In the genomic region with DNA sequence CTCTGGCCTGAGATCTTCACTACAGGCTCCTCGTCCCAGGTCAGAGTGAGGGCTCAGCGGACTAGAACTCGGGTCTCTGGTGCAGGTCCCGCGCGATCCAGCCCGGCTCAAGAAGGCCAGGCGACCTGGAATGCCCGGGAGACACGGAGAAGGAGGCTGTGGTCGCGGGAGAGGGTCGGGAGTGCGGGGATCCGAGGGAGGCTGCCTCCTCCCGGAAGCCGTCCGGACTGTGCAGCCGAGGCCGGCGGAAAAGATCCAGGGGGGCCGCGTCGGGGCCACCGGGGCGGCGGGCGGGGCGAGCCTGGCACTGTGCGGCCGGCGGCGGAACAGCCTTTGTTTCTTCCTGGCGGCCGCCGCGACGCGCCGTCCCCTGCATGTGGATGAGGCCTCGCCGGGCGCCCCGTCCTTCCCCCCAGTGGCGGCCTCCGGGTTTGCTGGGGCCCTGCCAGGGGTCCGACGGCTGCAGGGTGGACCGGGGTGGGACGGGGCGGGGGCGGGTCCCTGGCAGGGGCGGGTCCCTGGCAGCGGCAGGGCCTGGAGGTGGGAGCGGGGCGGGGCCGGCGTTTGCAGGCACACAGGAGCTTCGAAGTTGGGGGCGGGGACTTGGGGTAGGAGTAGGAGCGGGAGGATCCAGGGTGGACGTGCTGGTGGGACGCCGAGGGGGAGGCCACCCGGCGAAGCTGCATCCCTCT, we compare ENCODE assay signal across 9 cellular contexts. TPM values are rescaled to one million over a fixed set of nuclear protein-coding genes. Genes with fewer than 3 reads are reported as not detected.
DNase-seq lines count a peak whose midpoint lies in the region; ATAC-seq, FAIRE-seq and TF ChIP-seq lines count a peak whose summit lies in the region.
"Had no signal": no experiment of that assay in that cellular context is flagged by ENCODE, and none has a peak within 500 bp of the region (broad histone marks: within the 10 kb centered on the region; RNA-seq: fewer than 3 reads in every experiment).

No MANE protein-coding gene starts in this region.

- H3K9ac ChIP-seq in astrocyte (ENCODE audit: low read length), result no peak overlapping the region

- peak overlapping the region; percentile 62 for H3K4me3 Mint-ChIP-seq in astrocyte (ENCODE audit: unreplicated experiment)

- H3K4me1 ChIP-seq in right atrium auricular region (peaks cover 0 to 17% of the 10 kb centered on the region in 2 donors), astrocyte (ENCODE audit: insufficient read depth, low read length) (no peaks in the 10 kb centered on the region), lower lobe of right lung (peaks cover 5% of the 10 kb centered on the region)

- H3K4me3 ChIP-seq in right atrium auricular region (peak overlapping the region in 1 of 2 donors; percentile 15), astrocyte (ENCODE audit: insufficient read depth, low read depth, low read length) (no peak overlapping the region), lower lobe of right lung (peak overlapping the region; percentile 45)

- no peaks in the 10 kb centered on the region for H3K36me3 ChIP-seq in right atrium auricular region
- no peaks in the 10 kb centered on the region for H3K36me3 ChIP-seq in astrocyte (ENCODE audit: insufficient read depth, low read length)
- H3K36me3 ChIP-seq in lower lobe of right lung, result no peaks in the 10 kb centered on the region

- H3K27ac ChIP-seq in right atrium auricular region, result no peak overlapping the region
- no peak overlapping the region for H3K27ac ChIP-seq in astrocyte (ENCODE audit: low read depth, low read length)
- H3K27ac ChIP-seq in lower lobe of right lung, result peak overlapping the region; percentile 36
- no peak overlapping the region for H3K27ac ChIP-seq in RWPE1

- H3K79me2 ChIP-seq in astrocyte (ENCODE audit: insufficient read depth, low read length), result no peaks in the 10 kb centered on the region

- peaks cover 27% of the 10 kb centered on the region for H3K9me3 Mint-ChIP-seq in astrocyte (ENCODE audit: unreplicated experiment)

- peaks cover 10% of the 10 kb centered on the region for H4K20me1 ChIP-seq in astrocyte (ENCODE audit: insufficient read depth, low read length)

- H2AFZ ChIP-seq in astrocyte (ENCODE audit: low read depth, low read length), result no peak overlapping the region

- H3K27ac Mint-ChIP-seq in astrocyte (ENCODE audit: unreplicated experiment), result peak overlapping the region; percentile 80

- intact Hi-C loops in Right ventricle myocardium inferior (cut with DNase I) (no loop called here), lower lobe of right lung (cut with DNase I) (no loop called here)

- CTCF ChIA-PET in RWPE1 (lab: Yijun Ruan, JAX), result interaction anchor here (0.6 to 1.2 kb wide), 3 partner anchors 15 to 179 kb away, joined by 3 to 4 read pairs (median 3); no protein-coding TSS in a partner anchor

- POLR2A ChIA-PET in RWPE1 (lab: Yijun Ruan, JAX; ENCODE audit: low non-redundant PET), result no interaction called here

- H3K4me1 Mint-ChIP-seq in astrocyte (ENCODE audit: low read depth, unreplicated experiment), result peaks cover 3% of the 10 kb centered on the region

- TF ChIP-seq CTCF in right atrium auricular region (IDR thresholded peaks at IDR 0.05), result no peak
- TF ChIP-seq CTCF in astrocyte (IDR thresholded peaks at IDR 0.05; ENCODE audit: insufficient read depth, low read depth, low read length), result no peak
- TF ChIP-seq CTCF in lower lobe of right lung (IDR thresholded peaks at IDR 0.05), result no peak
- no peak for TF ChIP-seq CTCF in RWPE1 (conservative IDR thresholded peaks at IDR 0.05; ENCODE audit: low read depth)

- FAIRE-seq in astrocyte (lab: Jason Lieb, UNC) (no peak), urothelium cell line (lab: Jason Lieb, UNC) (no peak)

- H3K27me3 Mint-ChIP-seq in astrocyte (ENCODE audit: low read depth, unreplicated experiment), result peaks cover 60% of the 10 kb centered on the region

- H3K9me3 ChIP-seq in right atrium auricular region (peaks cover 0 to 30% of the 10 kb centered on the region in 2 donors), astrocyte (ENCODE audit: insufficient read depth, low read depth, low read length) (peaks cover 4% of the 10 kb centered on the region), lower lobe of right lung (peaks cover 13% of the 10 kb centered on the region)

- peaks cover 4% of the 10 kb centered on the region for H3K36me3 Mint-ChIP-seq in astrocyte (ENCODE audit: low read depth, unreplicated experiment)

- peak overlapping the region; percentile 30 for H3K4me2 ChIP-seq in astrocyte (ENCODE audit: low read length)

- DNase-seq in Right ventricle myocardium inferior (ENCODE audit: missing footprints) (peak; percentile 79), right atrium auricular region (ENCODE audit: low spot score) (no peak), astrocyte (ENCODE audit: low read depth) (no peak), lower lobe of right lung (peak; percentile 79), urothelium cell line (ENCODE audit: low spot score) (peak; percentile 94), dermis blood vessel endothelial cell (no peak), HPDE6-E6E7 (ENCODE audit: extremely low spot score) (no peak), RWPE1 (ENCODE audit: low spot score) (no peak)
- DNase-seq: NCI-H1092 had no signal

- ATAC-seq in Right ventricle myocardium inferior (no peak), lower lobe of right lung (peak; percentile 83)

- peaks cover 24 to 27% of the 10 kb centered on the region in 2 donors for H3K27me3 ChIP-seq in right atrium auricular region
- peaks cover 53% of the 10 kb centered on the region for H3K27me3 ChIP-seq in astrocyte (ENCODE audit: insufficient read depth, low read length)
- peaks cover 38% of the 10 kb centered on the region for H3K27me3 ChIP-seq in lower lobe of right lung (ENCODE audit: low read depth)

RNA-seq across cellular contexts. Expression of a gene that starts 1.0 kb away (rescaled TPM):
- total RNA-seq in Right ventricle myocardium inferior (0.32 TPM), right atrium auricular region (under 1 TPM in 1 of 2 donors, not detected in 1; 0.79 TPM), astrocyte (0.43 and 0.61 TPM in 2 replicates), lower lobe of right lung (0.62 TPM), dermis blood vessel endothelial cell (0.17 TPM in 1 of 2 replicates, not detected in the other)

RNA-seq across cellular contexts. Expression of a gene that starts 32.6 kb away (rescaled TPM):
- total RNA-seq in Right ventricle myocardium inferior (17.8 TPM), right atrium auricular region (10 to 100 TPM; 16.3 to 22.2 TPM), astrocyte (9.3 and 13.3 TPM in 2 replicates), lower lobe of right lung (13.8 TPM), dermis blood vessel endothelial cell (6.6 and 12.0 TPM in 2 replicates)

Comparison
In these comparisons a context has a peak if more than half of its experiments do, and no peak if none do; other contexts are left out.
1. DNase-seq: peak in Right ventricle myocardium inferior (single experiment), lower lobe of right lung (single experiment) and urothelium cell line (single experiment); none in right atrium auricular region (single experiment), astrocyte (single experiment), dermis blood vessel endothelial cell (single experiment), HPDE6-E6E7 (single experiment) and RWPE1 (single experiment).